In genomic region chr5:54673523-54674225, GRCh38 we compare ENCODE assay signal across 8 cellular contexts.
DNase-seq lines count a peak whose midpoint lies in the region.

No MANE protein-coding gene starts in this region.

- peak; percentile 33 for DNase-seq in stimulated activated CD4-positive, alpha-beta T cell treated with anti-CD3 and anti-CD28 coated beads, Interleukin-15, amount 100 ng/mL, for 24 hours
- no peak for DNase-seq in stimulated activated CD4-positive, alpha-beta T cell treated with anti-CD3 and anti-CD28 coated beads, Interleukin-4, amount 100 ng/mL, for 1 hour
- DNase-seq in T-helper 1 cell, result peak in 3 of 5 donors; percentile 2 to 87 (median 4)
- peak; percentile 15 for DNase-seq in germinal center (ENCODE audit: low spot score)
- DNase-seq in stimulated activated CD8-positive, alpha-beta memory T cell treated with anti-CD3 and anti-CD28 coated beads, Interleukin-7, amount 100 ng/mL, for 1 hour (ENCODE audit: low read depth in 2 of 2), result peak; percentile 2 to 14
- DNase-seq in DMS 273 treated with DMSO at 0.1 percent for 48 hours (lab: John Stamatoyannopoulos, UW), result no peak
- DNase-seq in NCI-H2171 treated with DMSO at 0.1 percent for 48 hours (lab: John Stamatoyannopoulos, UW), result no peak
- DNase-seq in NCI-H187 (lab: John Stamatoyannopoulos, UW), result no peak

Comparison
In these comparisons a context has a peak if more than half of its experiments do, and no peak if none do; other contexts are left out.
1. DNase-seq: peak in stimulated activated CD4-positive, alpha-beta T cell treated with anti-CD3 and anti-CD28 coated beads, Interleukin-15, amount 100 ng/mL, for 24 hours (single experiment), T-helper 1 cell (3 of 5), germinal center (single experiment) and stimulated activated CD8-positive, alpha-beta memory T cell treated with anti-CD3 and anti-CD28 coated beads, Interleukin-7, amount 100 ng/mL, for 1 hour (2 of 2); none in stimulated activated CD4-positive, alpha-beta T cell treated with anti-CD3 and anti-CD28 coated beads, Interleukin-4, amount 100 ng/mL, for 1 hour (single experiment), DMS 273 treated with DMSO at 0.1 percent for 48 hours (single experiment), NCI-H2171 treated with DMSO at 0.1 percent for 48 hours (single experiment) and NCI-H187 (0 of 2).